In the genomic region with DNA sequence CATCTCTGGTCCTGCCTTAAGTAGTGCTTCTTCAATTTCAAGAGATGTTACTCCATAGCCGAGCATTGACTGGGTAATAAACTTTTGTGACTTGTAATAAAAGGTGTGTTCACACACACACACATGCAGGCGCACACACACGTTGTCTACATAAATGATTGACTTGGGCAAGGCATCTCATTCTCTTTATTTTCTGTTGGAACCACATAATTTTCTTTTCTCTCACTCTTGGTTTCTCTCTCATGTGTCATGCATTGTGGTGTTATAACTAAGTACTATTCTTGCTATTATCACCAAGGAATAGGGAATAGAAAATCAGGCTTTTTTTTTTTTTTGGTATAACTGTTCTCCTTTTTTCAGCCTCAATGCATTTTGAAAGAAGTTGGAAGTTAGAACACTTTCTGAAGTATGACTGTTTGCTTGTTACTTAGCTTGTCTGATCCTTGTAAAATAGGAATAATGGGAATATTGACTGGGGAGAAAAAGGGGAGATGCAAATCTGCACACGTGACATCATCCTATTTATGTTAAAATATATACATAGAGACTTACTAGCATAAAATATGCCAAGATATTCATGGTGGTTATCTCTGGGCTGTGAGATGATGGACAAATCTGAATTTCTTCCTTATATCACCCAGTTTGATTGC, we compare ENCODE assay signal across 10 cellular contexts.
"Had no signal": no experiment of that assay in that cellular context is flagged by ENCODE, and none has a peak within 500 bp of the region (broad histone marks: within the 10 kb centered on the region; RNA-seq: fewer than 3 reads in every experiment).

No MANE protein-coding gene starts in this region.

- H3K9me3 Mint-ChIP-seq: effector memory CD8-positive, alpha-beta T cell had no signal

- H3K36me3 Mint-ChIP-seq: brain had no signal

- ATAC-seq: effector memory CD8-positive, alpha-beta T cell; gastroesophageal sphincter had no signal

- DNase-seq: activated CD4-positive, alpha-beta T cell treated with anti-CD3 and anti-CD28 coated beads for 4 hours; activated naive CD4-positive, alpha-beta T cell treated with anti-CD3 and anti-CD28 coated beads, Interleukin-2, amount 50 U/mL, for 16 hours; amniotic stem cell; effector memory CD8-positive, alpha-beta T cell; retina; SW 1271; T-helper 9 cell; upper lobe of left lung had no signal

- H3K27ac Mint-ChIP-seq: brain; effector memory CD8-positive, alpha-beta T cell had no signal

- H3K4me3 Mint-ChIP-seq: brain; effector memory CD8-positive, alpha-beta T cell had no signal
